Comparison of ENCODE assay signal across 8 cellular contexts in genomic region chr16:77190190-77190477, GRCh38. TPM values are rescaled to one million over a fixed set of nuclear protein-coding genes. Genes with fewer than 3 reads are reported as not detected.
DNase-seq lines count a peak whose midpoint lies in the region; ATAC-seq and TF ChIP-seq lines count a peak whose summit lies in the region.

No MANE protein-coding gene starts in this region.

- peak overlapping the region; percentile 54 for H3K9ac ChIP-seq in iPS-15b (ENCODE audit: low read depth, low read length)

- H3K27ac ChIP-seq in WERI-Rb-1 = peak overlapping the region; percentile 92
- H3K27ac ChIP-seq in substantia nigra (ENCODE audit: low read depth, low read length, poor library complexity, severe bottlenecking) = peak overlapping the region; percentile 99

- no peak for DNase-seq in activated CD8-positive, alpha-beta memory T cell treated with anti-CD3 and anti-CD28 coated beads, Interleukin-2, amount 10 ng/mL, durations not matched to agents 7 days and 5 days
- DNase-seq in activated CD8-positive, alpha-beta memory T cell treated with anti-CD3 and anti-CD28 coated beads, Interleukin-2, amount 50 U/mL, for 48 hours = no peak
- DNase-seq in WERI-Rb-1 = no peak
- no peak for DNase-seq in substantia nigra (lab: John Stamatoyannopoulos, UW)
- DNase-seq in left colon = no peak
- DNase-seq in DMS79 treated with DMSO at 0.1 percent for 48 hours (lab: John Stamatoyannopoulos, UW) = no peak
- no peak for DNase-seq in NCI-H187 treated with DMSO at 0.1 percent for 48 hours (lab: John Stamatoyannopoulos, UW)

- peaks cover 20% of the 10 kb centered on the region for H3K36me3 ChIP-seq in WERI-Rb-1
- H3K36me3 ChIP-seq in iPS-15b (ENCODE audit: control insufficient read depth, insufficient read depth, low read length) = peaks cover 13% of the 10 kb centered on the region

- peaks cover 31% of the 10 kb centered on the region for H3K36me3 Mint-ChIP-seq in activated CD8-positive, alpha-beta memory T cell treated with anti-CD3 and anti-CD28 coated beads, Interleukin-2, amount 10 ng/mL, durations not matched to agents 7 days and 5 days

- H3K4me1 ChIP-seq in iPS-15b (ENCODE audit: control insufficient read depth, insufficient read depth, low read length) = no peaks in the 10 kb centered on the region

- H3K4me3 ChIP-seq in WERI-Rb-1 (ENCODE audit: low read depth, low read length) (peak overlapping the region; percentile 96), iPS-15b (ENCODE audit: low read depth, low read length) (peak overlapping the region; percentile 93)

- H3K9me3 ChIP-seq in WERI-Rb-1 (ENCODE audit: severe bottlenecking) (no peaks in the 10 kb centered on the region), iPS-15b (ENCODE audit: control insufficient read depth, insufficient read depth, low read length) (no peaks in the 10 kb centered on the region)

- H3K4me1 Mint-ChIP-seq in activated CD8-positive, alpha-beta memory T cell treated with anti-CD3 and anti-CD28 coated beads, Interleukin-2, amount 10 ng/mL, durations not matched to agents 7 days and 5 days = peaks cover 34% of the 10 kb centered on the region

- CTCF ChIA-PET in activated CD8-positive, alpha-beta memory T cell treated with anti-CD3 and anti-CD28 coated beads, Interleukin-2, amount 10 ng/mL, durations not matched to agents 7 days and 5 days (lab: Charles Lee) = no interaction called here

- intact Hi-C loops in left colon (cut with DNase I, micrococcal nuclease) = no loop called here

- no peak for ATAC-seq in activated CD8-positive, alpha-beta memory T cell treated with anti-CD3 and anti-CD28 coated beads, Interleukin-2, amount 10 ng/mL, durations not matched to agents 7 days and 5 days
- ATAC-seq in left colon = no peak

- no peaks in the 10 kb centered on the region for H3K9me3 Mint-ChIP-seq in activated CD8-positive, alpha-beta memory T cell treated with anti-CD3 and anti-CD28 coated beads, Interleukin-2, amount 10 ng/mL, durations not matched to agents 7 days and 5 days (ENCODE audit: low read depth)

- no peak for TF ChIP-seq CTCF in WERI-Rb-1 (IDR thresholded peaks at IDR 0.05; ENCODE audit: low read depth, low read length)

- H3K27me3 Mint-ChIP-seq in activated CD8-positive, alpha-beta memory T cell treated with anti-CD3 and anti-CD28 coated beads, Interleukin-2, amount 10 ng/mL, durations not matched to agents 7 days and 5 days = peaks cover 5% of the 10 kb centered on the region

- H3K27me3 ChIP-seq in WERI-Rb-1 (ENCODE audit: insufficient read depth, low read depth, severe bottlenecking) = no peaks in the 10 kb centered on the region
- H3K27me3 ChIP-seq in iPS-15b (ENCODE audit: control insufficient read depth, insufficient read depth, low read length) = no peaks in the 10 kb centered on the region

- peak overlapping the region; percentile 100 for H3K27ac Mint-ChIP-seq in activated CD8-positive, alpha-beta memory T cell treated with anti-CD3 and anti-CD28 coated beads, Interleukin-2, amount 10 ng/mL, durations not matched to agents 7 days and 5 days

- H3K4me3 Mint-ChIP-seq in activated CD8-positive, alpha-beta memory T cell treated with anti-CD3 and anti-CD28 coated beads, Interleukin-2, amount 10 ng/mL, durations not matched to agents 7 days and 5 days = peak overlapping the region; percentile 91

RNA-seq across cellular contexts. Expression of gene MON1B, which starts 0.9 kb away (rescaled TPM):
- 10 to 100 TPM; 79.2 to 89.4 TPM for total RNA-seq in activated CD8-positive, alpha-beta memory T cell treated with anti-CD3 and anti-CD28 coated beads, Interleukin-2, amount 10 ng/mL, durations not matched to agents 7 days and 5 days
- total RNA-seq in left colon = 10 to 100 TPM; 71.6 to 82.3 TPM

RNA-seq across cellular contexts. Expression of gene SYCE1L, which starts 9.1 kb away (rescaled TPM):
- total RNA-seq in activated CD8-positive, alpha-beta memory T cell treated with anti-CD3 and anti-CD28 coated beads, Interleukin-2, amount 10 ng/mL, durations not matched to agents 7 days and 5 days = 1 to 10 TPM; 3.8 to 4.1 TPM
- total RNA-seq in left colon = 1 to 10 TPM; 4.7 to 7.4 TPM
